10 cellular contexts compared by ENCODE assay signal in genomic region chr3:49278548-49278947, GRCh38. TPM values are rescaled to one million over a fixed set of nuclear protein-coding genes. Genes with fewer than 3 reads are reported as not detected.
DNase-seq lines count a peak whose midpoint lies in the region; ATAC-seq, FAIRE-seq and TF ChIP-seq lines count a peak whose summit lies in the region.
"Had no signal": no experiment of that assay in that cellular context is flagged by ENCODE, and none has a peak within 500 bp of the region (broad histone marks: within the 10 kb centered on the region; RNA-seq: fewer than 3 reads in every experiment).

No MANE protein-coding gene starts in this region.

- peaks cover 0 to 28% (median 19%) of the 10 kb centered on the region in 4 donors for H3K4me1 Mint-ChIP-seq in CD4-positive, CD25-positive, alpha-beta regulatory T cell
- H3K4me1 Mint-ChIP-seq in T-cell (peaks cover 19 to 24% (median 23%) of the 10 kb centered on the region in 3 donors), endodermal cell (peaks cover 13% of the 10 kb centered on the region)

- no peaks in the 10 kb centered on the region for H3K9me3 ChIP-seq in CD4-positive, CD25-positive, alpha-beta regulatory T cell (ENCODE audit: control insufficient read depth in 2 of 2, low read length in 2 of 2)
- H3K9me3 ChIP-seq in small intestine (ENCODE audit: control insufficient read depth, low read depth) (no peaks in the 10 kb centered on the region), endodermal cell (ENCODE audit: control insufficient read depth, low read length) (no peaks in the 10 kb centered on the region)
- H3K9me3 ChIP-seq: right lobe of liver had no signal

- FAIRE-seq in small intestine (lab: Jason Lieb, UNC) = no peak

- H3K36me3 Mint-ChIP-seq in CD4-positive, CD25-positive, alpha-beta regulatory T cell = peaks cover 11% of the 10 kb centered on the region
- H3K36me3 Mint-ChIP-seq in T-cell (peaks cover 14% of the 10 kb centered on the region), endodermal cell (ENCODE audit: low read depth) (peaks cover 43% of the 10 kb centered on the region)

- peak overlapping the region in 2 of 3 donors; percentile 71 to 86 for H3K27ac Mint-ChIP-seq in CD4-positive, CD25-positive, alpha-beta regulatory T cell
- H3K27ac Mint-ChIP-seq in T-cell = peak overlapping the region; percentile 91 to 95
- no peak overlapping the region for H3K27ac Mint-ChIP-seq in endodermal cell

- no peaks in the 10 kb centered on the region for H3K27me3 Mint-ChIP-seq in CD4-positive, CD25-positive, alpha-beta regulatory T cell
- H3K27me3 Mint-ChIP-seq in T-cell (no peaks in the 10 kb centered on the region), endodermal cell (ENCODE audit: insufficient read depth) (no peaks in the 10 kb centered on the region)

- POLR2A ChIA-PET in T-cell (lab: Charles Lee) = no interaction called here

- no peak overlapping the region for H3K4me3 ChIP-seq in CD4-positive, CD25-positive, alpha-beta regulatory T cell (ENCODE audit: low read depth, low read length)
- H3K4me3 ChIP-seq in fibroblast of the aortic adventitia (ENCODE audit: low read depth, low read length) (no peak overlapping the region), small intestine (ENCODE audit: low read depth in 1 of 2, low read length in 2 of 2) (no peak overlapping the region), endodermal cell (ENCODE audit: low read length) (no peak overlapping the region)
- H3K4me3 ChIP-seq: right lobe of liver had no signal

- H3K9me3 Mint-ChIP-seq in CD4-positive, CD25-positive, alpha-beta regulatory T cell = no peaks in the 10 kb centered on the region
- H3K9me3 Mint-ChIP-seq in T-cell (no peaks in the 10 kb centered on the region), endodermal cell (no peaks in the 10 kb centered on the region)

- peaks cover 32% of the 10 kb centered on the region for H3K36me3 ChIP-seq in CD4-positive, CD25-positive, alpha-beta regulatory T cell (ENCODE audit: control insufficient read depth, insufficient read depth, low read length)
- H3K36me3 ChIP-seq in small intestine (ENCODE audit: control insufficient read depth in 2 of 2, insufficient read depth in 2 of 2, low read length in 2 of 2) = peaks cover 7 to 12% of the 10 kb centered on the region in 2 donors
- peaks cover 54% of the 10 kb centered on the region for H3K36me3 ChIP-seq in endodermal cell (ENCODE audit: control insufficient read depth, insufficient read depth, low read length)

- H3K4me1 ChIP-seq in CD4-positive, CD25-positive, alpha-beta regulatory T cell (ENCODE audit: control insufficient read depth, insufficient read depth, low read length, poor library complexity, severe bottlenecking) = peaks cover 14% of the 10 kb centered on the region
- H3K4me1 ChIP-seq in small intestine (ENCODE audit: control insufficient read depth in 2 of 2, insufficient read depth in 1 of 2, low read depth in 1 of 2, low read length in 1 of 2) (peaks cover 2 to 8% of the 10 kb centered on the region in 2 donors), endodermal cell (ENCODE audit: control insufficient read depth, insufficient read depth, low read length) (no peaks in the 10 kb centered on the region)

- no peak for TF ChIP-seq CTCF in fibroblast of the aortic adventitia (IDR thresholded peaks at IDR 0.05; ENCODE audit: insufficient read depth, low read length)
- TF ChIP-seq CTCF in endodermal cell (conservative IDR thresholded peaks at IDR 0.05) = no peak

- no peak overlapping the region for H3K9ac ChIP-seq in endodermal cell (ENCODE audit: extremely low read depth, low read length, poor library complexity, severe bottlenecking)

- H3K4me3 Mint-ChIP-seq in CD4-positive, CD25-positive, alpha-beta regulatory T cell = peak overlapping the region in 3 of 4 donors; percentile 44 to 84 (median 69)
- H3K4me3 Mint-ChIP-seq in T-cell (no peak overlapping the region), endodermal cell (no peak overlapping the region)

- peak overlapping the region; percentile 82 for H3K27ac ChIP-seq in CD4-positive, CD25-positive, alpha-beta regulatory T cell (ENCODE audit: insufficient read depth, low read length, poor library complexity, severe bottlenecking)
- H3K27ac ChIP-seq in small intestine (ENCODE audit: low read depth in 1 of 2, low read length in 1 of 2) (peak overlapping the region; percentile 14 to 33), caudate nucleus (ENCODE audit: low read depth, low read length) (no peak overlapping the region), endodermal cell (ENCODE audit: low read depth, low read length) (no peak overlapping the region)

- DNase-seq in CD4-positive, CD25-positive, alpha-beta regulatory T cell = no peak
- DNase-seq in T-cell (no peak), fibroblast of the aortic adventitia (ENCODE audit: low read depth) (peak; percentile 13), small intestine (no peak), caudate nucleus (lab: John Stamatoyannopoulos, UW) (no peak), NCI-H2196 (lab: John Stamatoyannopoulos, UW; ENCODE audit: unreplicated experiment) (no peak), endodermal cell (no peak)
- DNase-seq: activated CD4-positive, alpha-beta T cell treated with anti-CD3 and anti-CD28 coated beads for 4 hours; right lobe of liver had no signal

- H3K27me3 ChIP-seq in CD4-positive, CD25-positive, alpha-beta regulatory T cell (ENCODE audit: control insufficient read depth, insufficient read depth, low read length) = no peaks in the 10 kb centered on the region
- no peaks in the 10 kb centered on the region for H3K27me3 ChIP-seq in small intestine (ENCODE audit: control insufficient read depth in 2 of 2, insufficient read depth in 2 of 2, low read length in 2 of 2)
- H3K27me3 ChIP-seq in endodermal cell (ENCODE audit: control insufficient read depth, insufficient read depth, low read length, poor library complexity, severe bottlenecking) = no peaks in the 10 kb centered on the region
- H3K27me3 ChIP-seq: right lobe of liver had no signal

- 46 to 62% (median 52%) methylated on average over 4 of the region's 4 CpGs for WGBS in small intestine, 3 donors
- 79 to 95% methylated on average over 4 of the region's 4 CpGs for WGBS in endodermal cell (ENCODE audit: insufficient coverage in 1 of 2, insufficient read length in 1 of 2), 2 experiments

- no peak for ATAC-seq in CD4-positive, CD25-positive, alpha-beta regulatory T cell (ENCODE audit: low read depth in 2 of 2)
- ATAC-seq in T-cell (replicated peaks in 1 of 4) = no peak
- ATAC-seq in HG03342 (IDR thresholded peaks at IDR 0.05; ENCODE audit: unreplicated experiment) = no peak
- ATAC-seq: right lobe of liver had no signal

- CTCF ChIA-PET in T-cell (lab: Charles Lee) = interaction anchor here in 1 of 2 donors (0.5 to 1.3 kb wide), 5 partner anchors 16 to 802 kb away, joined by 3 to 5 read pairs (median 3); partner anchors contain the start of genes KLHDC8B and USP19

RNA-seq across cellular contexts. Expression of gene C3orf62, which starts 1.5 kb away (rescaled TPM):
- 12.4 TPM for total RNA-seq in CD4-positive, CD25-positive, alpha-beta regulatory T cell
- polyA plus RNA-seq in CD4-positive, CD25-positive, alpha-beta regulatory T cell = 1 to 10 TPM in 1 of 4 donors, under 1 TPM in 3; 0.56 to 1.1 (median 0.75) TPM
- total RNA-seq in T-cell (10 to 100 TPM in 3 of 5 donors, 1 to 10 TPM in 2; 8.5 to 12.8 (median 10.9) TPM), fibroblast of the aortic adventitia (ENCODE audit: low replicate concordance) (1.3 and 2.9 TPM in 2 replicates), endodermal cell (1 to 10 TPM; 3.6 to 4.8 TPM)
- polyA plus RNA-seq in small intestine = 10 to 100 TPM in 1 of 3 donors, 1 to 10 TPM in 2; 4.5 to 11.1 (median 4.6) TPM
- 3.4 TPM for polyA plus RNA-seq in endodermal cell (2013, experiment 1 of 2)
- 4.7 TPM for polyA plus RNA-seq in endodermal cell (2013, experiment 2 of 2)

Comparison
In these comparisons a context has a peak if more than half of its experiments do, and no peak if none do; other contexts are left out.
1. H3K27ac ChIP-seq: peak in CD4-positive, CD25-positive, alpha-beta regulatory T cell (single experiment) and small intestine (2 of 2); none in caudate nucleus (single experiment) and endodermal cell (single experiment).
2. H3K4me3 Mint-ChIP-seq: peak in CD4-positive, CD25-positive, alpha-beta regulatory T cell (3 of 4); none in T-cell (0 of 3) and endodermal cell (single experiment).